ENCODE assay signal across 2 cellular contexts in the genomic region with DNA sequence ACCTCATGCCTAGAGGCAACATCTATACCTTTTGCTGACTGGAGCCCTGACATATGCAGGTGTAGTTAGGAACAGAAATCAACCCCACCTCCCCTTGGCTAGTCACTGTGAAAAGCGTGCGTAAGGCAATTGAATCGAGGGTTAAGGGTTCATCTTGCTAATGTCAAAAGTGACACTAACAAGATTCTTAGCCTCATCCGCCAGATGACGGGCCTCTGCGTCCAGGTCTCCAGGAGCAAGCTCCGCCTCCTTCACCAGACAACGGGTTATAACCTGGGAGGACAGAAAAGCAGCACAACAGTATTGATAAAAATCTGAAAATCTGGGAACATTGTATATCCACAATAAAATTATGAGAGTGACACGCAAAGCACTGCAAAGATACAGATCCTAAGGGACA.
TF ChIP-seq lines count a peak whose summit lies in the region.

No MANE protein-coding gene starts in this region.

TF ChIP-seq in IMR-90, 13 proteins besides CTCF, POLR2A, EP300 and RAD21 (continued from another document):
- TF ChIP-seq MAFK (IDR thresholded peaks at IDR 0.05; ENCODE audit: low read depth, low read length) (no peak), SMC3 (IDR thresholded peaks at IDR 0.05; ENCODE audit: low read depth, low read length) (no peak), CEBPB (IDR thresholded peaks at IDR 0.05; ENCODE audit: low read depth, low read length) (no peak), MXI1 (IDR thresholded peaks at IDR 0.05; ENCODE audit: borderline replicate concordance, low read depth, low read length) (no peak), RCOR1 (IDR thresholded peaks at IDR 0.05; ENCODE audit: insufficient replicate concordance, low read length) (no peak), RFX5 (IDR thresholded peaks at IDR 0.05; ENCODE audit: low read depth, low read length) (no peak), CHD1 (IDR thresholded peaks at IDR 0.05; ENCODE audit: low read depth, low read length) (no peak)
- TF ChIP-seq, protein P1, sequence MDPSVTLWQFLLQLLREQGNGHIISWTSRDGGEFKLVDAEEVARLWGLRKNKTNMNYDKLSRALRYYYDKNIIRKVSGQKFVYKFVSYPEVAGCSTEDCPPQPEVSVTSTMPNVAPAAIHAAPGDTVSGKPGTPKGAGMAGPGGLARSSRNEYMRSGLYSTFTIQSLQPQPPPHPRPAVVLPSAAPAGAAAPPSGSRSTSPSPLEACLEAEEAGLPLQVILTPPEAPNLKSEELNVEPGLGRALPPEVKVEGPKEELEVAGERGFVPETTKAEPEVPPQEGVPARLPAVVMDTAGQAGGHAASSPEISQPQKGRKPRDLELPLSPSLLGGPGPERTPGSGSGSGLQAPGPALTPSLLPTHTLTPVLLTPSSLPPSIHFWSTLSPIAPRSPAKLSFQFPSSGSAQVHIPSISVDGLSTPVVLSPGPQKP (IDR thresholded peaks at IDR 0.05; ENCODE audit: borderline replicate concordance, low read depth, low read length) = no peak
- TF ChIP-seq, protein P2, sequence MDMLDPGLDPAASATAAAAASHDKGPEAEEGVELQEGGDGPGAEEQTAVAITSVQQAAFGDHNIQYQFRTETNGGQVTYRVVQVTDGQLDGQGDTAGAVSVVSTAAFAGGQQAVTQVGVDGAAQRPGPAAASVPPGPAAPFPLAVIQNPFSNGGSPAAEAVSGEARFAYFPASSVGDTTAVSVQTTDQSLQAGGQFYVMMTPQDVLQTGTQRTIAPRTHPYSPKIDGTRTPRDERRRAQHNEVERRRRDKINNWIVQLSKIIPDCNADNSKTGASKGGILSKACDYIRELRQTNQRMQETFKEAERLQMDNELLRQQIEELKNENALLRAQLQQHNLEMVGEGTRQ (IDR thresholded peaks at IDR 0.05; ENCODE audit: low read depth, low read length) = no peak

TF ChIP-seq in SK-N-SH treated with all-trans-retinoic acid at 6 μM for 48 hours, 23 proteins besides CTCF, POLR2A, EP300 and RAD21 (continued from another document):
- TF ChIP-seq TCF4 (CRISPR knock-in tag; IDR thresholded peaks at IDR 0.05; ENCODE audit: borderline replicate concordance) = peak; percentile 53; the same call in 1 of the 2 replicates
